Comparison of ENCODE assay signal across 1 cellular context in the genomic region with DNA sequence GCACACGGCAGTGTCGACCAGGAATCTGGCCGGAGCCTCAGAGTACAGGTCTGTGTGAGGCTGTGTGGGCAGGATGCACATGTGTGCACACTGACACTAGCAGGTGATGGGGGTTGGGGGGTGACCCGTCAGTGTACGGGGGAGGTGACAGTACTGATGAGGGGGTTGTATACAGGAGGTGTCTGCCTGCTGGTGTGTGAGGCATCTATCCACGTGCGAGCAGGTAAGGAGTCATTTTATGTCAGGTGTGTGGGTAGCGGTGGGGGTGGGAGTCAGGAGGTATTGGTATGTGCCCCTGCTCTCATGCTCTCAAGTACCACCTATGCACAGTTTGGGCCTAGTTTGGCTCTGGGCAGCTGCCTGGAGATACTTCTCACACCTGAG.
TF ChIP-seq lines count a peak whose summit lies in the region.

No MANE protein-coding gene starts in this region.

TF ChIP-seq in HepG2, 621 proteins besides CTCF, POLR2A, EP300 and RAD21:
- TF ChIP-seq TEAD3 (CRISPR knock-in tag; optimal IDR thresholded peaks at IDR 0.05; ENCODE audit: borderline replicate concordance) (no peak), ZNF317 (CRISPR knock-in tag; IDR thresholded peaks at IDR 0.05) (no peak), ZNF777 (CRISPR knock-in tag; IDR thresholded peaks at IDR 0.05) (no peak), NBN (conservative IDR thresholded peaks at IDR 0.05) (no peak), SNRNP70 (IDR thresholded peaks at IDR 0.05; ENCODE audit: low read depth, low read length) (no peak), ZMYM2 (CRISPR knock-in tag; IDR thresholded peaks at IDR 0.05) (no peak), NR2F1 (CRISPR knock-in tag; IDR thresholded peaks at IDR 0.05) (no peak), U2AF2 (IDR thresholded peaks at IDR 0.05; ENCODE audit: low read depth, low read length) (no peak), KLF11 (CRISPR knock-in tag; IDR thresholded peaks at IDR 0.05) (no peak), SMAD3 (CRISPR knock-in tag; IDR thresholded peaks at IDR 0.05) (no peak), NFRKB (IDR thresholded peaks at IDR 0.05) (no peak), TERF1 (CRISPR knock-in tag; IDR thresholded peaks at IDR 0.05) (no peak), FOSL2 (CRISPR knock-in tag; IDR thresholded peaks at IDR 0.05) (no peak), ZNF790 (CRISPR knock-in tag; IDR thresholded peaks at IDR 0.05; ENCODE audit: borderline replicate concordance) (no peak), ESRRA (CRISPR knock-in tag; IDR thresholded peaks at IDR 0.05; ENCODE audit: low read depth) (no peak), NONO (IDR thresholded peaks at IDR 0.05) (no peak), NONO (CRISPR knock-in tag; conservative IDR thresholded peaks at IDR 0.05) (no peak), TAF1 (CRISPR knock-in tag; IDR thresholded peaks at IDR 0.05) (no peak), ZNF256 (CRISPR knock-in tag; conservative IDR thresholded peaks at IDR 0.05) (no peak), JUN (CRISPR knock-in tag; IDR thresholded peaks at IDR 0.05) (no peak), SUZ12 (IDR thresholded peaks at IDR 0.05; ENCODE audit: low read depth, low read length) (no peak)
TF ChIP-seq in HepG2: peak in this region for 0.
